In genomic region chr1:233946724-233947123, GRCh38 we compare ENCODE assay signal across 30 cellular contexts. TPM values are rescaled to one million over a fixed set of nuclear protein-coding genes. Genes with fewer than 3 reads are reported as not detected.
"Had no signal": no experiment of that assay in that cellular context is flagged by ENCODE, and none has a peak within 500 bp of the region (broad histone marks: within the 10 kb centered on the region; RNA-seq: fewer than 3 reads in every experiment).

No MANE protein-coding gene starts in this region.

- DNase-seq: natural killer cell; occipital lobe; ovary; posterior cingulate gyrus; psoas muscle; right cardiac atrium; spleen; stimulated activated CD4-positive, alpha-beta T cell treated with anti-CD3 and anti-CD28 coated beads, Interleukin-12 subunit alpha, Interleukin-12 subunit beta, amount 100 ng/mL, for 4 hours; stimulated activated CD4-positive, alpha-beta T cell treated with anti-CD3 and anti-CD28 coated beads, Interleukin-1b, Interleukin-23, amount 100 ng/mL, for 48 hours; stimulated activated CD4-positive, alpha-beta T cell treated with anti-CD3 and anti-CD28 coated beads, Interleukin-4, amount 100 ng/mL, for 1 hour; stimulated activated CD4-positive, alpha-beta T cell treated with anti-CD3 and anti-CD28 coated beads, Interleukin-4, amount 100 ng/mL, for 4 hours; stimulated activated CD8-positive, alpha-beta memory T cell treated with anti-CD3 and anti-CD28 coated beads, Interleukin-4, amount 100 ng/mL, for 48 hours; stimulated activated naive CD4-positive, alpha-beta T cell; stimulated activated naive CD8-positive, alpha-beta T cell treated with anti-CD3 and anti-CD28 coated beads, Interleukin-15, amount 100 ng/mL, for 72 hours; stimulated activated naive CD8-positive, alpha-beta T cell treated with anti-CD3 and anti-CD28 coated beads, Interleukin-15, Interleukin-2, amounts not matched to agents 100 U/mL and 50 U/mL, for 24 hours; substantia nigra; testis; trophoblast cell; upper lobe of left lung had no signal

- ATAC-seq: natural killer cell; psoas muscle; right cardiac atrium; sciatic nerve; stimulated activated memory B cell treated with anti-CD40 and anti-IgM and Interleukin-4, amounts not matched to agents 10 μg/mL and 1 μg/mL and 100 μg/mL, for 72 hours; stimulated activated naive CD8-positive, alpha-beta T cell treated with anti-CD3 and anti-CD28 coated beads, Interleukin-15, amount 100 ng/mL, for 72 hours; stimulated activated naive CD8-positive, alpha-beta T cell treated with anti-CD3 and anti-CD28 coated beads, Interleukin-15, Interleukin-2, amounts not matched to agents 100 U/mL and 50 U/mL, for 24 hours had no signal

- H3K4me1 ChIP-seq: neural progenitor cell, parathyroid adenoma, psoas muscle, spleen, suprapubic skin, testis, tibial nerve, upper lobe of left lung, vagina had no signal

- H3K4me2 ChIP-seq: neural progenitor cell, smooth muscle cell had no signal

- H3K36me3 ChIP-seq: neural progenitor cell, ovary, spleen, suprapubic skin, tibial nerve, upper lobe of left lung, vagina had no signal

- H3K27me3 ChIP-seq: neural progenitor cell, ovary, suprapubic skin, testis, tibial nerve, upper lobe of left lung, vagina had no signal

- H3K27ac ChIP-seq: neural progenitor cell, ovary, parathyroid adenoma, psoas muscle, skin epidermis, spleen, suprapubic skin, testis, tibial nerve, upper lobe of left lung, vagina had no signal

- H2AFZ ChIP-seq: neural progenitor cell, parathyroid adenoma had no signal

- H3K4me3 ChIP-seq: neural progenitor cell, ovary, psoas muscle, skin epidermis, smooth muscle cell, spleen, suprapubic skin, testis, tibial nerve, upper lobe of left lung, vagina had no signal

- H3K79me2 ChIP-seq: parathyroid adenoma had no signal

- FAIRE-seq: urothelium cell line had no signal

- H3K9me3 ChIP-seq: ovary, psoas muscle, testis, upper lobe of left lung, vagina had no signal

- H3K9ac ChIP-seq: neural progenitor cell, parathyroid adenoma had no signal

RNA-seq across cellular contexts. Expression of gene SLC35F3, which starts 42.2 kb away (rescaled TPM):
- total RNA-seq: natural killer cell, osteoblast, sciatic nerve had no signal
- polyA plus RNA-seq: right cardiac atrium had no signal
